10 cellular contexts compared by ENCODE assay signal in the genomic region with DNA sequence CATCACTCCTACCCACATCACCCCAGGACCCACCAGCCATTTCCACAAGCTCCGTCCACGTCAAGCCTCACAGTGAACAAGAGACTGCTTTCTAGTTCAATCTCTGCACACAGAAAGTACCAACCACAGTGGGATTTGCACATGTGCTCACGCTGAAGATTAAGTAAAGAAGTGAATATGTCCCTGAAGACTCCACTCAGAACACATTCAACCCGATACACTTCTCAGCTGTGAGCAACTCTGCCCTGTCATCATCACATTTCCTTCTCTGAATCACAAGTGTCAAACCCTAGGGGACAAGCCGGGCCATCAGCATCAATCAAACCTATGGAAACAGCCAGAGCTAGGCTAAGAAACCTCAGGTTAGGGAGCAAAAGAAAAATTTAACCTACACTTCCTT. TPM values are rescaled to one million over a fixed set of nuclear protein-coding genes. Genes with fewer than 3 reads are reported as not detected.
A peak's percentile ranks its signal among the peaks of the same experiment; 100 is the strongest.
DNase-seq lines count a peak whose midpoint lies in the region; ATAC-seq, FAIRE-seq and TF ChIP-seq lines count a peak whose summit lies in the region.
"Had no signal": no experiment of that assay in that cellular context is flagged by ENCODE, and none has a peak within 500 bp of the region (broad histone marks: within the 10 kb centered on the region; RNA-seq: fewer than 3 reads in every experiment).

No MANE protein-coding gene starts in this region.

- no peaks in the 10 kb centered on the region for H4K20me1 ChIP-seq in PC-3 (ENCODE audit: low read length)

- H3K9me3 ChIP-seq in Caco-2 (no peaks in the 10 kb centered on the region), PC-3 (ENCODE audit: low read length) (no peaks in the 10 kb centered on the region), mucosa of descending colon (no peaks in the 10 kb centered on the region)
- H3K9me3 ChIP-seq: thyroid gland had no signal

- peaks cover 11% of the 10 kb centered on the region for H3K36me3 Mint-ChIP-seq in Caco-2 (ENCODE audit: insufficient read depth, unreplicated experiment)
- peaks cover 5% of the 10 kb centered on the region for H3K36me3 Mint-ChIP-seq in brain
- no peaks in the 10 kb centered on the region for H3K36me3 Mint-ChIP-seq in progenitor cell of endocrine pancreas (ENCODE audit: insufficient read depth)

- H3K4me2 ChIP-seq in PC-3 (ENCODE audit: low read length) = peak overlapping the region; percentile 100

- H3K27me3 Mint-ChIP-seq in Caco-2 (ENCODE audit: insufficient read depth, unreplicated experiment) (no peaks in the 10 kb centered on the region), brain (peaks cover 4% of the 10 kb centered on the region), progenitor cell of endocrine pancreas (no peaks in the 10 kb centered on the region)

- DNase-seq in Caco-2 = no peak
- no peak for DNase-seq in PC-3
- DNase-seq in progenitor cell of endocrine pancreas (ENCODE audit: low spot score, unreplicated experiment) = no peak
- no peak for DNase-seq in urothelium cell line (ENCODE audit: low spot score)
- no peak for DNase-seq in mucosa of descending colon
- DNase-seq: NK-92 treated with Interleukin-12 subunit alpha and Interleukin-12 subunit beta, amount 100 ng/mL, for 24 hours; thyroid gland had no signal

- peaks cover 28% of the 10 kb centered on the region for H3K79me2 ChIP-seq in PC-3 (ENCODE audit: low read length)

- H3K9ac ChIP-seq in PC-3 (ENCODE audit: low read length) = no peak overlapping the region

- no peak for FAIRE-seq in urothelium cell line (lab: Jason Lieb, UNC)

- H3K4me3 Mint-ChIP-seq in Caco-2 (ENCODE audit: unreplicated experiment) (peak overlapping the region; percentile 46), brain (peak overlapping the region; percentile 93 to 98 (median 96)), progenitor cell of endocrine pancreas (ENCODE audit: low read depth) (peak overlapping the region; percentile 85)

- BruUV-seq in Caco-2 (replicated peaks; lab: Mats Ljungman, UMichigan) (no TSS peak), PC-3 (replicated peaks; lab: Mats Ljungman, UMichigan) (no TSS peak)

- no peak overlapping the region for H3K27ac ChIP-seq in PC-3 (ENCODE audit: low read length)

- H3K9me2 ChIP-seq in PC-3 (replicated peaks; ENCODE audit: low read length) = no peaks in the 10 kb centered on the region

- 0 out of 2 replicates have a peak, but pooled peaks cover 7% of the 10 kb centered on the region for H3K4me1 ChIP-seq in Caco-2
- H3K4me1 ChIP-seq in PC-3 (ENCODE audit: insufficient read depth, low read length) = peaks cover 24% of the 10 kb centered on the region
- peaks cover 4% of the 10 kb centered on the region for H3K4me1 ChIP-seq in mucosa of descending colon (ENCODE audit: low read depth)

- no peak overlapping the region for H2AFZ ChIP-seq in PC-3 (ENCODE audit: low read length)

- no peaks in the 10 kb centered on the region for H3F3A ChIP-seq in PC-3 (ENCODE audit: low read length, unreplicated experiment)

- no peak for TF ChIP-seq CTCF in Caco-2 (IDR thresholded peaks at IDR 0.05; ENCODE audit: insufficient read depth in 1 of 2, low read depth in 1 of 2, low read length in 1 of 2, severe bottlenecking in 1 of 2, unreplicated experiment in 1 of 2)
- TF ChIP-seq CTCF in PC-3 (conservative IDR thresholded peaks at IDR 0.05; ENCODE audit: low read depth, low read length) = no peak
- no peak for TF ChIP-seq CTCF in brain (conservative IDR thresholded peaks at IDR 0.05)
- TF ChIP-seq CTCF in progenitor cell of endocrine pancreas (IDR thresholded peaks at IDR 0.05; ENCODE audit: unreplicated experiment) = no peak
- no peak for TF ChIP-seq CTCF in mucosa of descending colon (IDR thresholded peaks at IDR 0.05)

- H3K36me3 ChIP-seq in Caco-2 (ENCODE audit: control insufficient read depth, insufficient read depth, low read length) = no peaks in the 10 kb centered on the region
- no peaks in the 10 kb centered on the region for H3K36me3 ChIP-seq in PC-3 (ENCODE audit: low read depth, low read length)
- no peaks in the 10 kb centered on the region for H3K36me3 ChIP-seq in mucosa of descending colon (ENCODE audit: low read depth)
- H3K36me3 ChIP-seq: thyroid gland had no signal

- ATAC-seq in PC-3 = no peak
- ATAC-seq in HG03565 (IDR thresholded peaks at IDR 0.05; ENCODE audit: unreplicated experiment) = no peak
- ATAC-seq in mucosa of descending colon = no peak
- ATAC-seq in GM21515 (IDR thresholded peaks at IDR 0.05; ENCODE audit: unreplicated experiment) = no peak

- H3K9me3 Mint-ChIP-seq in Caco-2 (ENCODE audit: unreplicated experiment) = no peaks in the 10 kb centered on the region
- no peaks in the 10 kb centered on the region for H3K9me3 Mint-ChIP-seq in brain
- H3K9me3 Mint-ChIP-seq in progenitor cell of endocrine pancreas (ENCODE audit: low read depth) = no peaks in the 10 kb centered on the region

- CTCF ChIA-PET in Caco-2 (lab: Charles Lee) (no interaction called here), PC-3 (lab: Charles Lee) (no interaction called here)

- H3K27ac Mint-ChIP-seq in Caco-2 (ENCODE audit: unreplicated experiment) (peak overlapping the region; percentile 39), brain (peak overlapping the region in 3 of 5 experiments; percentile 5 to 63 (median 49)), progenitor cell of endocrine pancreas (no peak overlapping the region)

- peaks cover 15% of the 10 kb centered on the region for H3K4me1 Mint-ChIP-seq in Caco-2 (ENCODE audit: low read depth, unreplicated experiment)
- peaks cover 59% of the 10 kb centered on the region for H3K4me1 Mint-ChIP-seq in brain
- peaks cover 22% of the 10 kb centered on the region for H3K4me1 Mint-ChIP-seq in progenitor cell of endocrine pancreas (ENCODE audit: low read depth)

- intact Hi-C loops in Caco-2 (cut with micrococcal nuclease; ENCODE audit: unreplicated experiment) (no loop called here), PC-3 (cut with micrococcal nuclease) (no loop called here), mucosa of descending colon (cut with DNase I, micrococcal nuclease) (no loop called here)

- POLR2A ChIA-PET in Caco-2 (lab: Charles Lee) = no interaction called here
- POLR2A ChIA-PET in PC-3 (lab: Charles Lee; ENCODE audit: unreplicated experiment) = no interaction called here

- H3K27me3 ChIP-seq in Caco-2 (replicated peaks; ENCODE audit: control insufficient read depth, insufficient read depth, low read length) (no peaks in the 10 kb centered on the region), PC-3 (ENCODE audit: low read length) (no peaks in the 10 kb centered on the region)
- H3K27me3 ChIP-seq: thyroid gland had no signal

- H3K4me3 ChIP-seq in Caco-2 (ENCODE audit: low read depth, low read length) = no peak overlapping the region
- H3K4me3 ChIP-seq in PC-3 (ENCODE audit: low read length) = no peak overlapping the region
- H3K4me3 ChIP-seq in mucosa of descending colon = no peak overlapping the region

RNA-seq across cellular contexts. Expression of gene STIMATE, which starts 1.9 kb away (rescaled TPM):
- 13.5 and 13.9 TPM in 2 replicates for total RNA-seq in Caco-2 (2022)
- 18.5 and 29.7 TPM in 2 replicates for total RNA-seq in PC-3 (2014; rRNA removed)
- polyA plus RNA-seq in brain (ENCODE audit: insufficient read depth, low read depth, low replicate concordance) = 6.4 TPM
- 17.4 and 18.4 TPM in 2 replicates for total RNA-seq in progenitor cell of endocrine pancreas
- total RNA-seq in mucosa of descending colon = 10 to 100 TPM in 2 of 3 donors, 1 to 10 TPM in 1; 9.3 to 14.8 (median 11.1) TPM

Comparison
In these comparisons a context has a peak if more than half of its experiments do, and no peak if none do; other contexts are left out.
1. H3K4me3 Mint-ChIP-seq: peak in every context shown above with its lines; median percentile 96 in brain; 85 in progenitor cell of endocrine pancreas; 46 in Caco-2.